ENCODE assay signal across 30 cellular contexts in the genomic region with DNA sequence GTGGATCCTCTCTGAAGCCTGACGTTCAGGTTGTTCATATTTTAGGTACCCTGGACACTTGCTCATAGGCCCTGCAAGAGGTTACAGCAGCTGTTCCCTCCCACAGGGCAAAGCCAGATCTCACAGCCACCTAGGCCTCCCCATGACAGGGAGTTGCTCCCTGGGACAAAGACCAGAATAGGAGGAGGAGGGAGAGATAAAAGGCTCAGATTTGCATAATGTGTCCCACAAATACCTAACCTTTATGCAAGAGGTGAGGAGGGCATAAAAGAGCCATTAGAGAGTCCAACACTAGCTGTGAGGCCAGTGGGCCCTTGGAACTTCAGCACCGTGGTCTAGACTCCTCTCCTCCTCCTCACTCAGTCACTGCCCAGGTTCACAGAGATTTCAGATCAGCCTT. TPM values are rescaled to one million over a fixed set of nuclear protein-coding genes. Genes with fewer than 3 reads are reported as not detected.
DNase-seq lines count a peak whose midpoint lies in the region; ATAC-seq, FAIRE-seq and TF ChIP-seq lines count a peak whose summit lies in the region.
"Had no signal": no experiment of that assay in that cellular context is flagged by ENCODE, and none has a peak within 500 bp of the region (broad histone marks: within the 10 kb centered on the region; RNA-seq: fewer than 3 reads in every experiment).

No MANE protein-coding gene starts in this region.

- H2AFZ ChIP-seq in GM23338: no peak overlapping the region
- H2AFZ ChIP-seq in H1 (ENCODE audit: low read length): no peak overlapping the region
- H2AFZ ChIP-seq: PC-9 had no signal

- no peak overlapping the region for H3K23ac ChIP-seq in H1 (ENCODE audit: insufficient read length)

- H4K91ac ChIP-seq in H1 (replicated peaks; ENCODE audit: insufficient read length, low read length): no peak overlapping the region

- CTCF ChIA-PET in H1 (lab: Charles Lee; ENCODE audit: partially characterized antibody): interaction anchor here (1.0 to 3.1 kb wide), 3 partner anchors 11 to 34 kb away, joined by 3 to 17 read pairs (median 5); partner anchors contain the start of gene ZNF280B

- H2AK5ac ChIP-seq in H1 (ENCODE audit: low read depth, low read length): no peak overlapping the region

- TF ChIP-seq RAD21 in H1 (IDR thresholded peaks at IDR 0.05 in 1 of 2, conservative IDR thresholded peaks at IDR 0.05 in 1 of 2; ENCODE audit: low read depth in 2 of 2, low read length in 2 of 2): no peak

- no peaks in the 10 kb centered on the region; the same call in 1 of the 2 replicates for H4K20me1 ChIP-seq in GM23338 (replicated peaks; ENCODE audit: insufficient read depth)
- H4K20me1 ChIP-seq in H1 (replicated peaks in 1 of 2; ENCODE audit: control insufficient read depth in 1 of 2, insufficient read depth in 2 of 2, low read length in 2 of 2): no peaks in the 10 kb centered on the region
- H4K20me1 ChIP-seq: BLaER1 had no signal

- FAIRE-seq in H1 (lab: Jason Lieb, UNC): peak; percentile 50
- FAIRE-seq: A204.1, D721Med, GM18507 had no signal

- peaks cover 13% of the 10 kb centered on the region for H3K9me3 Mint-ChIP-seq in GM23338

- H2BK120ac ChIP-seq in H1 (replicated peaks; ENCODE audit: low read depth, low read length): no peak overlapping the region

- no peak overlapping the region for H3K14ac ChIP-seq in H1 (ENCODE audit: insufficient read length)

- no peaks in the 10 kb centered on the region for H3K9me2 ChIP-seq in GM23338 (ENCODE audit: insufficient read depth)

- no peak overlapping the region for H4K5ac ChIP-seq in H1 (ENCODE audit: insufficient read length, low read depth, low read length)

- TF ChIP-seq EP300 in H1 (IDR thresholded peaks at IDR 0.05; ENCODE audit: borderline replicate concordance in 1 of 2, low read depth in 2 of 2, low read length in 2 of 2): no peak

- DNase-seq in GM23338 (ENCODE audit: low spot score) (peak; percentile 20), NCI-H526 (lab: John Stamatoyannopoulos, UW) (peak; percentile 4 to 36), H1 (ENCODE audit: low read depth in 1 of 2, low spot score in 2 of 2) (no peak), islet precursor cell (peak; percentile 70), SJCRH30 (no peak), UCSD-AML1 (lab: John Stamatoyannopoulos, UW; ENCODE audit: unreplicated experiment) (no peak)
- DNase-seq: CD4-positive, CD25-positive, alpha-beta regulatory T cell; H9; HFFc6; Kasumi-1; MV-4-11; NCI-H1105; NCI-H1436 treated with DMSO at 0.1 percent for 48 hours; NCI-H187 treated with DMSO at 0.1 percent for 48 hours; NCI-H2171 treated with DMSO at 0.1 percent for 48 hours; NCI-H345; NCI-H510A treated with DMSO at 0.1 percent for 48 hours; NCI-H774; PC-9; SHP77 had no signal

- no peak overlapping the region for H2BK5ac ChIP-seq in H1 (ENCODE audit: low read depth, low read length)

- H3K18ac ChIP-seq in H1 (ENCODE audit: extremely low read depth, low read length): no peak overlapping the region

- H3K4me1 ChIP-seq in GM23338 (ENCODE audit: insufficient read depth) (peaks cover 8% of the 10 kb centered on the region), H1 (replicated peaks in 1 of 4; ENCODE audit: control insufficient read depth in 3 of 4, insufficient read depth in 4 of 4, low read length in 3 of 4) (peaks cover 0 to 7% (median 3%) of the 10 kb centered on the region in 4 experiments; a peak in 5 of 7 replicates), SJCRH30 (no peaks in the 10 kb centered on the region)

- no peak overlapping the region for H3K27ac Mint-ChIP-seq in GM23338
- H3K27ac Mint-ChIP-seq: CD4-positive, CD25-positive, alpha-beta regulatory T cell; H9; HFFc6; T-helper 1 cell treated with Interleukin-12 subunit alpha and Interleukin-12 subunit beta and Interleukin-4 antibody, amounts not matched to agents 30 μg/mL and 1 μg/mL, for 36 hours had no signal

- no peaks in the 10 kb centered on the region for H3F3A ChIP-seq in GM23338 (replicated peaks; ENCODE audit: low read depth)

- peaks cover 8% of the 10 kb centered on the region; the same call in 2 of the 3 replicates for H3K4me1 Mint-ChIP-seq in GM23338
- H3K4me1 Mint-ChIP-seq: CD4-positive, CD25-positive, alpha-beta regulatory T cell had no signal

- H3K27ac ChIP-seq in GM23338 (ENCODE audit: low read depth) (no peak overlapping the region), H1 (ENCODE audit: low read depth, low read length) (no peak overlapping the region), SJCRH30 (no peak overlapping the region)
- H3K27ac ChIP-seq: BLaER1, HL-60, PC-9 had no signal

- POLR2A ChIA-PET in H1 (lab: Charles Lee; ENCODE audit: partially characterized antibody): no interaction called here

- H3K56ac ChIP-seq in H1 (replicated peaks; ENCODE audit: insufficient read length, low read depth, low read length): no peak overlapping the region

- TF ChIP-seq POLR2A in H1 (IDR thresholded peaks at IDR 0.05; ENCODE audit: control extremely low read depth in 1 of 2, low read depth in 2 of 2, low read length in 2 of 2): no peak

- H3K79me1 ChIP-seq in H1 (ENCODE audit: low read depth, low read length): no peaks in the 10 kb centered on the region

- no peak overlapping the region for H3K9ac ChIP-seq in H1 (replicated peaks in 1 of 4; ENCODE audit: extremely low read depth in 1 of 4, low read depth in 3 of 4, low read length in 3 of 4)
- H3K9ac ChIP-seq: BLaER1 had no signal

- ATAC-seq in GM23338 (peak; percentile 84), GM21528 (IDR thresholded peaks at IDR 0.05; ENCODE audit: low FRiP score, unreplicated experiment) (no peak), HG02763 (IDR thresholded peaks at IDR 0.05; ENCODE audit: unreplicated experiment) (no peak)

- no peak overlapping the region for H2BK20ac ChIP-seq in H1 (ENCODE audit: low read length)

- WGBS in H1 (ENCODE audit: extremely low coverage in 1 of 2, insufficient coverage in 1 of 2, insufficient read length in 1 of 2, insufficient replicate concordance in 2 of 2, low coverage in 1 of 2, low lambda C conversion rate in 2 of 2, missing lambda C conversion rate in 1 of 2), 2 experiments: 60% methylated on average over 2 of the region's 2 CpGs; no CpG with 5 or more reads in 1 of the 2 experiments

- no peaks in the 10 kb centered on the region for H3K36me3 ChIP-seq in GM23338 (ENCODE audit: insufficient read depth)
- no peaks in the 10 kb centered on the region for H3K36me3 ChIP-seq in H1 (ENCODE audit: control insufficient read depth in 2 of 4, insufficient read depth in 4 of 4, low read length in 3 of 4)
- no peaks in the 10 kb centered on the region for H3K36me3 ChIP-seq in SJCRH30
- H3K36me3 ChIP-seq: BLaER1 had no signal

- H3K36me3 Mint-ChIP-seq in GM23338 (ENCODE audit: low read depth): peaks cover 2% of the 10 kb centered on the region; the same call in 2 of the 3 replicates
- H3K36me3 Mint-ChIP-seq: CD4-positive, CD25-positive, alpha-beta regulatory T cell had no signal

- H3K4me3 ChIP-seq in GM23338 (no peak overlapping the region), H1 (ENCODE audit: extremely low read depth in 1 of 4, insufficient read depth in 2 of 4, low read depth in 3 of 4, low read length in 4 of 4) (no peak overlapping the region), SJCRH30 (no peak overlapping the region)
- H3K4me3 ChIP-seq: BLaER1, PC-9 had no signal

- no peaks in the 10 kb centered on the region for H3K79me2 ChIP-seq in GM23338 (replicated peaks; ENCODE audit: insufficient read depth)
- H3K79me2 ChIP-seq in H1 (ENCODE audit: control insufficient read depth in 1 of 2, insufficient read depth in 2 of 2, low read length in 2 of 2): no peaks in the 10 kb centered on the region

- no peak overlapping the region for H3K4ac ChIP-seq in H1 (replicated peaks; ENCODE audit: insufficient read length, low read depth, low read length)

- TF ChIP-seq CTCF in GM23338 (conservative IDR thresholded peaks at IDR 0.05; ENCODE audit: low read depth in 2 of 2) (no peak), H1 (IDR thresholded peaks at IDR 0.05; ENCODE audit: control extremely low read depth in 1 of 3, insufficient read depth in 1 of 3, low read depth in 1 of 3, low read length in 3 of 3) (no peak)

- no peaks in the 10 kb centered on the region for H3K23me2 ChIP-seq in H1 (ENCODE audit: low read depth, low read length)

- no peak overlapping the region for H2BK12ac ChIP-seq in H1 (ENCODE audit: low read depth, low read length)

- H2BK15ac ChIP-seq in H1 (ENCODE audit: low read length): no peak overlapping the region

- peaks cover 4% of the 10 kb centered on the region in 2 experiments; a peak in 3 of 4 replicates for H3K9me3 ChIP-seq in H1 (ENCODE audit: insufficient read depth in 2 of 2, low read depth in 1 of 2, low read length in 1 of 2)
- H3K9me3 ChIP-seq in SJCRH30 (replicated peaks): no peaks in the 10 kb centered on the region

- H3K4me2 ChIP-seq in GM23338 (peak overlapping the region; percentile 29; the same call in 1 of the 2 replicates), H1 (ENCODE audit: insufficient read depth in 1 of 2, low read depth in 2 of 2, low read length in 2 of 2) (0 out of 4 replicates have a peak overlapping the region, but pooled peaks of 1 of the 2 experiments have one; percentile 3)
- H3K4me2 ChIP-seq: BLaER1, PC-9 had no signal

- peaks cover 97% of the 10 kb centered on the region for H3K27me3 ChIP-seq in GM23338 (ENCODE audit: insufficient read depth)
- peaks cover 0 to 19% (median 0%) of the 10 kb centered on the region in 4 experiments; a peak in 3 of 7 replicates for H3K27me3 ChIP-seq in H1 (replicated peaks in 1 of 4; ENCODE audit: control insufficient read depth in 3 of 4, extremely low read depth in 1 of 4, insufficient read depth in 3 of 4, low read length in 3 of 4)
- no peaks in the 10 kb centered on the region for H3K27me3 ChIP-seq in SJCRH30
- H3K27me3 ChIP-seq: BLaER1 had no signal

- H3K27me3 Mint-ChIP-seq in GM23338 (ENCODE audit: insufficient read depth, low read depth, poor library complexity): peaks cover 26% of the 10 kb centered on the region

- no peak overlapping the region for H3K4me3 Mint-ChIP-seq in GM23338
- H3K4me3 Mint-ChIP-seq: CD4-positive, CD25-positive, alpha-beta regulatory T cell; H9; HFFc6; T-helper 1 cell treated with Interleukin-12 subunit alpha and Interleukin-12 subunit beta and Interleukin-4 antibody, amounts not matched to agents 30 μg/mL and 1 μg/mL, for 36 hours had no signal

- H4K8ac ChIP-seq in H1 (ENCODE audit: extremely low read depth, insufficient read depth, low read length): no peak overlapping the region

RNA-seq across cellular contexts. Expression of gene ZNF280B, which starts 33.8 kb away (rescaled TPM):
- total RNA-seq in GM23338 (2014; rRNA removed; shearing (Covaris generic)): 5.7 and 6.7 TPM in 2 replicates
- polyA plus RNA-seq in GM23338 (2016; fragmentation: Nextera tagmentation; extraction: Ambion mirVana) (5.3 and 5.5 TPM in 2 replicates), H1 (2011; rRNA removed) (2.5 and 4.8 TPM in 2 replicates)
- 9.9 and 11.7 TPM in 2 replicates for total RNA-seq in H1 (2021; fragmentation: NEBNext Ultra II Directional; extraction: Animal tissue kit (Norgen Biotek cat#: 25700))
- polyA plus RNA-seq in H1 (2011; cell fraction: cytosol; rRNA removed): 3.5 TPM
- 1.3 TPM for polyA plus RNA-seq in H1 (2011; cell fraction: nucleus; rRNA removed)
- 3.1 to 4.4 TPM (median 3.3 TPM) in 4 replicates for polyA plus RNA-seq in H1 (2012, experiment 1 of 2)
- 0.41 TPM for polyA plus RNA-seq in H1 (2012, experiment 2 of 2)
- polyA plus RNA-seq in H1 (2013, experiment 1 of 2): 5.4 TPM
- polyA plus RNA-seq in H1 (2013, experiment 2 of 2): 5.5 TPM
- 10.7 and 12.8 TPM in 2 replicates for polyA minus RNA-seq in H1 (2011; rRNA and poly(A)+ RNA removed)
- polyA minus RNA-seq in H1 (2011; cell fraction: cytosol; rRNA and poly(A)+ RNA removed): 6.8 TPM
- 9.2 TPM for polyA minus RNA-seq in H1 (2011; cell fraction: nucleus; rRNA and poly(A)+ RNA removed)
- 0.18 and 0.24 TPM in 2 replicates for total RNA-seq in SJCRH30 (2014; rRNA removed; shearing (Covaris generic))

RNA-seq across cellular contexts. Expression of gene ZNF280A, which starts 45.3 kb away (rescaled TPM):
- not detected in 2 replicates for total RNA-seq in GM23338 (2014; rRNA removed; shearing (Covaris generic))
- not detected in 2 replicates for polyA plus RNA-seq in GM23338 (2016; fragmentation: Nextera tagmentation; extraction: Ambion mirVana)
- total RNA-seq in H1 (2021; fragmentation: NEBNext Ultra II Directional; extraction: Animal tissue kit (Norgen Biotek cat#: 25700)): 0.48 and 0.61 TPM in 2 replicates
- polyA plus RNA-seq in H1 (2011; rRNA removed): 0.06 and 0.09 TPM in 2 replicates
- polyA plus RNA-seq in H1 (2011; cell fraction: cytosol; rRNA removed): 0.17 TPM
- polyA plus RNA-seq in H1 (2011; cell fraction: nucleus; rRNA removed): 0.09 TPM
- 0.13 to 0.45 TPM (median 0.29 TPM) in 4 replicates for polyA plus RNA-seq in H1 (2012, experiment 1 of 2)
- polyA plus RNA-seq in H1 (2012, experiment 2 of 2): 0.09 TPM
- polyA plus RNA-seq in H1 (2013, experiment 1 of 2): 0.20 TPM
- 0.20 TPM for polyA plus RNA-seq in H1 (2013, experiment 2 of 2)
- 0.50 and 0.66 TPM in 2 replicates for polyA minus RNA-seq in H1 (2011; rRNA and poly(A)+ RNA removed)
- polyA minus RNA-seq in H1 (2011; cell fraction: cytosol; rRNA and poly(A)+ RNA removed): 0.51 TPM
- not detected for polyA minus RNA-seq in H1 (2011; cell fraction: nucleus; rRNA and poly(A)+ RNA removed)
- total RNA-seq in SJCRH30 (2014; rRNA removed; shearing (Covaris generic)): 1.8 and 1.9 TPM in 2 replicates
- total RNA-seq: CD4-positive, CD25-positive, alpha-beta regulatory T cell; M059J; PC-9 had no signal
- polyA plus RNA-seq: AG04450; CD4-positive, CD25-positive, alpha-beta regulatory T cell had no signal

Comparison
In these comparisons a context has a peak if more than half of its experiments do, and no peak if none do; other contexts are left out.
1. DNase-seq: peak in GM23338 (single experiment), NCI-H526 (2 of 2) and islet precursor cell (single experiment); none in H1 (0 of 2), SJCRH30 (0 of 2) and UCSD-AML1 (single experiment).